ENCODE assay signal across 1 cellular context in genomic region chr21:35026617-35027557, GRCh38.
TF ChIP-seq lines count a peak whose summit lies in the region.

No MANE protein-coding gene starts in this region.

TF ChIP-seq in H1, 55 proteins besides CTCF, POLR2A, EP300 and RAD21 (continued from another document):
- peak; percentile 46; the same call in 1 of the 2 replicates for TF ChIP-seq E2F6 (IDR thresholded peaks at IDR 0.05)
- no peak for TF ChIP-seq KDM4A (IDR thresholded peaks at IDR 0.05; ENCODE audit: low read depth, low read length, severe bottlenecking)
- TF ChIP-seq ASH2L (IDR thresholded peaks at IDR 0.05; ENCODE audit: low read length): peak; percentile 45
